In genomic region chr1:44947060-44947773, GRCh38 we compare ENCODE assay signal across 8 cellular contexts. TPM values are rescaled to one million over a fixed set of nuclear protein-coding genes. Genes with fewer than 3 reads are reported as not detected.
DNase-seq lines count a peak whose midpoint lies in the region; ATAC-seq, FAIRE-seq and TF ChIP-seq lines count a peak whose summit lies in the region.

No MANE protein-coding gene starts in this region.

- TF ChIP-seq POLR2A in HepG2 (IDR thresholded peaks at IDR 0.05; ENCODE audit: insufficient read depth in 1 of 2, low read depth in 2 of 2, low read length in 2 of 2) (no peak), vagina (IDR thresholded peaks at IDR 0.05) (no peak)

- CTCF ChIA-PET in activated CD4-positive, alpha-beta memory T cell treated with anti-CD3 and anti-CD28 coated beads for 36 hours (lab: Charles Lee), result interaction anchor here (0.8 kb wide), 2 partner anchors 10 to 22 kb away, joined by 3 read pairs; no protein-coding TSS in a partner anchor
- CTCF ChIA-PET in activated CD4-positive, alpha-beta memory T cell treated with anti-CD3 and anti-CD28 coated beads, Interleukin-2, amount 10 ng/mL, durations not matched to agents 7 days and 5 days (lab: Charles Lee), result no interaction called here
- CTCF ChIA-PET in HepG2 (lab: Yijun Ruan, JAX; ENCODE audit: low intra/inter-chr PET ratio, low total read pairs), result no interaction called here

- no peaks in the 10 kb centered on the region for H3K27me3 ChIP-seq in HepG2 (ENCODE audit: control insufficient read depth in 1 of 2, insufficient read depth in 2 of 2, low read length in 2 of 2)
- no peaks in the 10 kb centered on the region for H3K27me3 ChIP-seq in vagina

- H3K27me3 Mint-ChIP-seq in activated CD4-positive, alpha-beta memory T cell treated with anti-CD3 and anti-CD28 coated beads for 36 hours, result no peaks in the 10 kb centered on the region
- no peaks in the 10 kb centered on the region for H3K27me3 Mint-ChIP-seq in activated CD4-positive, alpha-beta memory T cell treated with anti-CD3 and anti-CD28 coated beads, Interleukin-2, amount 10 ng/mL, durations not matched to agents 7 days and 5 days

- POLR2A ChIA-PET in activated CD4-positive, alpha-beta memory T cell treated with anti-CD3 and anti-CD28 coated beads for 36 hours (lab: Charles Lee), result no interaction called here
- POLR2A ChIA-PET in activated CD4-positive, alpha-beta memory T cell treated with anti-CD3 and anti-CD28 coated beads, Interleukin-2, amount 10 ng/mL, durations not matched to agents 7 days and 5 days (lab: Charles Lee), result interaction anchor here (1.1 kb wide), 1 partner anchor 10 kb away, joined by 4 read pairs; no protein-coding TSS in a partner anchor
- POLR2A ChIA-PET in HepG2 (lab: Yijun Ruan, JAX), result interaction anchor here (0.6 to 1.6 kb wide), 6 partner anchors 10 to 739 kb away, joined by 3 to 4 read pairs (median 3); partner anchors contain the start of genes EIF2B3 and GPBP1L1

- H3K36me3 ChIP-seq in HepG2 (replicated peaks in 1 of 2; ENCODE audit: control insufficient read depth in 1 of 2, insufficient read depth in 2 of 2, low read length in 2 of 2) (no peaks in the 10 kb centered on the region), vagina (no peaks in the 10 kb centered on the region)

- H3K4me1 Mint-ChIP-seq in activated CD4-positive, alpha-beta memory T cell treated with anti-CD3 and anti-CD28 coated beads for 36 hours (ENCODE audit: low read depth), result peaks cover 18% of the 10 kb centered on the region
- H3K4me1 Mint-ChIP-seq in activated CD4-positive, alpha-beta memory T cell treated with anti-CD3 and anti-CD28 coated beads, Interleukin-2, amount 10 ng/mL, durations not matched to agents 7 days and 5 days, result peaks cover 13% of the 10 kb centered on the region

- peak; percentile 16 for DNase-seq in activated CD4-positive, alpha-beta memory T cell treated with anti-CD3 and anti-CD28 coated beads for 36 hours
- no peak for DNase-seq in activated CD4-positive, alpha-beta memory T cell treated with anti-CD3 and anti-CD28 coated beads, Interleukin-2, amount 10 ng/mL, durations not matched to agents 7 days and 5 days
- DNase-seq in astrocyte of the cerebellum (ENCODE audit: low read depth) (peak; percentile 79), HepG2 (ENCODE audit: low spot score) (no peak), vagina (ENCODE audit: extremely low spot score in 2 of 2) (no peak), COLO668 (lab: John Stamatoyannopoulos, UW; ENCODE audit: unreplicated experiment) (no peak)

- H3K4me3 Mint-ChIP-seq in activated CD4-positive, alpha-beta memory T cell treated with anti-CD3 and anti-CD28 coated beads for 36 hours, result no peak overlapping the region
- H3K4me3 Mint-ChIP-seq in activated CD4-positive, alpha-beta memory T cell treated with anti-CD3 and anti-CD28 coated beads, Interleukin-2, amount 10 ng/mL, durations not matched to agents 7 days and 5 days, result no peak overlapping the region

- peaks cover 3% of the 10 kb centered on the region for H3K36me3 Mint-ChIP-seq in activated CD4-positive, alpha-beta memory T cell treated with anti-CD3 and anti-CD28 coated beads for 36 hours
- H3K36me3 Mint-ChIP-seq in activated CD4-positive, alpha-beta memory T cell treated with anti-CD3 and anti-CD28 coated beads, Interleukin-2, amount 10 ng/mL, durations not matched to agents 7 days and 5 days (ENCODE audit: low read depth), result no peaks in the 10 kb centered on the region

- 53% methylated on average over 4 of the region's 4 CpGs for WGBS in HepG2 (ENCODE audit: low lambda C conversion rate)

- FAIRE-seq in HepG2 (lab: Jason Lieb, UNC), result peak; percentile 36

- no peak for TF ChIP-seq CTCF in astrocyte of the cerebellum (IDR thresholded peaks at IDR 0.05; ENCODE audit: low read depth, low read length, missing control alignments)
- TF ChIP-seq CTCF in HepG2 (CRISPR knock-in tag; IDR thresholded peaks at IDR 0.05), result no peak
- no peak for TF ChIP-seq CTCF in vagina (IDR thresholded peaks at IDR 0.05)

- H3K27ac Mint-ChIP-seq in activated CD4-positive, alpha-beta memory T cell treated with anti-CD3 and anti-CD28 coated beads for 36 hours, result peak overlapping the region; percentile 58
- no peak overlapping the region for H3K27ac Mint-ChIP-seq in activated CD4-positive, alpha-beta memory T cell treated with anti-CD3 and anti-CD28 coated beads, Interleukin-2, amount 10 ng/mL, durations not matched to agents 7 days and 5 days

- TF ChIP-seq EP300 in HepG2 (IDR thresholded peaks at IDR 0.05; ENCODE audit: low read depth in 2 of 2, low read length in 2 of 2) (no peak), HepG2 (CRISPR knock-in tag; IDR thresholded peaks at IDR 0.05; ENCODE audit: borderline replicate concordance) (no peak)

- no peaks in the 10 kb centered on the region for H3K79me2 ChIP-seq in HepG2 (ENCODE audit: insufficient read depth, low read length)

- no TSS peak for BruUV-seq in HepG2 (replicated peaks; lab: Mats Ljungman, UMichigan)

- no peak overlapping the region for H3K4me3 ChIP-seq in astrocyte of the cerebellum (ENCODE audit: low read depth, low read length)
- peak overlapping the region in 1 of 3 experiments; percentile 6; a peak in 1 of 6 replicates for H3K4me3 ChIP-seq in HepG2 (replicated peaks in 1 of 3; ENCODE audit: insufficient read depth in 1 of 3, low read depth in 2 of 3, low read length in 3 of 3)
- H3K4me3 ChIP-seq in vagina, result no peak overlapping the region

- H3K4me1 ChIP-seq in HepG2 (ENCODE audit: insufficient read depth, low read length) (peaks cover 71% of the 10 kb centered on the region), vagina (peaks cover 31% of the 10 kb centered on the region)

- H3K9ac ChIP-seq in HepG2 (ENCODE audit: insufficient read depth, low read depth, low read length), result 0 out of 2 replicates have a peak overlapping the region, but pooled peaks have one; percentile 32

- TF ChIP-seq RAD21 in HepG2 (CRISPR knock-in tag; IDR thresholded peaks at IDR 0.05), result no peak

- in situ Hi-C loops in astrocyte of the cerebellum (cut with HindIII; ENCODE audit: low sequenced_read_pairs) (no loop called here), HepG2 (cut with HindIII; ENCODE audit: extremely low pct_ligation_motif_present, low pct_unique_long_range_greater_than_20kb) (no loop called here)

- ATAC-seq in HepG2 (no peak), GM18868 (IDR thresholded peaks at IDR 0.05; ENCODE audit: unreplicated experiment) (no peak), GM21717 (IDR thresholded peaks at IDR 0.05; ENCODE audit: unreplicated experiment) (no peak)

- H3K27ac ChIP-seq in HepG2 (ENCODE audit: extremely low read length, insufficient read depth, low read length) (peak overlapping the region; percentile 85), vagina (peak overlapping the region; percentile 44)

- intact Hi-C loops in activated CD4-positive, alpha-beta memory T cell treated with anti-CD3 and anti-CD28 coated beads for 36 hours (cut with micrococcal nuclease), result no loop called here
- intact Hi-C loops in HepG2 (cut with micrococcal nuclease; ENCODE audit: unreplicated experiment), result no loop called here
- intact Hi-C loops in vagina (cut with DNase I), result no loop called here

- no peaks in the 10 kb centered on the region for H4K20me1 ChIP-seq in HepG2 (ENCODE audit: insufficient read depth, low read length)

- no peak overlapping the region for H2AFZ ChIP-seq in HepG2 (ENCODE audit: low read length)

- H3K9me3 Mint-ChIP-seq in activated CD4-positive, alpha-beta memory T cell treated with anti-CD3 and anti-CD28 coated beads for 36 hours, result no peaks in the 10 kb centered on the region
- H3K9me3 Mint-ChIP-seq in activated CD4-positive, alpha-beta memory T cell treated with anti-CD3 and anti-CD28 coated beads, Interleukin-2, amount 10 ng/mL, durations not matched to agents 7 days and 5 days, result no peaks in the 10 kb centered on the region

- H3K4me2 ChIP-seq in HepG2 (ENCODE audit: low read depth, low read length), result peak overlapping the region; percentile 63

- H3K9me3 ChIP-seq in HepG2 (ENCODE audit: low read length) (no peaks in the 10 kb centered on the region), vagina (no peaks in the 10 kb centered on the region)

TF ChIP-seq in HepG2, 621 proteins besides CTCF, POLR2A, EP300 and RAD21 (continues in another document):
- no peak for TF ChIP-seq ZNF724P (CRISPR knock-in tag; IDR thresholded peaks at IDR 0.05; ENCODE audit: borderline replicate concordance)

RNA-seq across cellular contexts. Expression of gene EIF2B3, which starts 39.2 kb away (rescaled TPM):
- total RNA-seq in activated CD4-positive, alpha-beta memory T cell treated with anti-CD3 and anti-CD28 coated beads for 36 hours, result 10 to 100 TPM; 41.9 to 44.8 TPM
- 10 to 100 TPM; 18.2 to 18.5 TPM for total RNA-seq in activated CD4-positive, alpha-beta memory T cell treated with anti-CD3 and anti-CD28 coated beads, Interleukin-2, amount 10 ng/mL, durations not matched to agents 7 days and 5 days
- 41.0 and 62.6 TPM in 2 replicates for total RNA-seq in HepG2 (2016; rRNA removed; fragmentation: Illumina TruSeq; extraction: Trizol)
- 9.5 and 10.1 TPM in 2 replicates for total RNA-seq in HepG2 (2016; cell fraction: cytosol; rRNA removed; fragmentation: Illumina TruSeq; extraction: Trizol; ENCODE audit: low read depth)
- 39.3 and 67.7 TPM in 2 replicates for total RNA-seq in HepG2 (2016; cell fraction: insoluble cytoplasmic fraction; rRNA removed; fragmentation: Illumina TruSeq; extraction: Trizol)
- 13.5 and 13.7 TPM in 2 replicates for total RNA-seq in HepG2 (2016; cell fraction: membrane; rRNA removed; fragmentation: Illumina TruSeq; extraction: Trizol)
- total RNA-seq in HepG2 (2016; cell fraction: nucleus; rRNA removed; fragmentation: Illumina TruSeq; extraction: Trizol), result 24.8 and 30.1 TPM in 2 replicates
- polyA plus RNA-seq in HepG2 (2011; rRNA removed), result 17.1 and 20.1 TPM in 2 replicates
- polyA plus RNA-seq in HepG2 (2011; cell fraction: cytosol; rRNA removed), result 14.3 and 17.4 TPM in 2 replicates
- 4.6 and 6.5 TPM in 2 replicates for polyA plus RNA-seq in HepG2 (2011; cell fraction: nucleus; rRNA removed)
- 18.6 and 21.6 TPM in 2 replicates for polyA plus RNA-seq in HepG2 (2012)
- polyA plus RNA-seq in HepG2 (2016; cell fraction: cytosol; fragmentation: Illumina TruSeq; extraction: Trizol; ENCODE audit: low read depth), result 5.6 and 5.8 TPM in 2 replicates
- 51.1 and 52.1 TPM in 2 replicates for polyA plus RNA-seq in HepG2 (2016; cell fraction: insoluble cytoplasmic fraction; fragmentation: Illumina TruSeq; extraction: Trizol; ENCODE audit: low read depth)
- polyA plus RNA-seq in HepG2 (2016; cell fraction: membrane; fragmentation: Illumina TruSeq; extraction: Trizol; ENCODE audit: low read depth), result 6.7 and 6.9 TPM in 2 replicates
- polyA plus RNA-seq in HepG2 (2016; cell fraction: nucleus; fragmentation: Illumina TruSeq; extraction: Trizol; ENCODE audit: insufficient read depth, low read depth), result 14.3 and 17.5 TPM in 2 replicates
- polyA minus RNA-seq in HepG2 (2011; rRNA and poly(A)+ RNA removed; ENCODE audit: low replicate concordance), result 12.9 and 18.9 TPM in 2 replicates
- polyA minus RNA-seq in HepG2 (2011; cell fraction: cytosol; rRNA and poly(A)+ RNA removed), result 8.2 and 12.9 TPM in 2 replicates
- 24.9 and 35.5 TPM in 2 replicates for polyA minus RNA-seq in HepG2 (2011; cell fraction: nucleus; rRNA and poly(A)+ RNA removed)
- 25.0 TPM for total RNA-seq in vagina

Comparison
In these comparisons a context has a peak if more than half of its experiments do, and no peak if none do; other contexts are left out.
1. DNase-seq: peak in activated CD4-positive, alpha-beta memory T cell treated with anti-CD3 and anti-CD28 coated beads for 36 hours (single experiment) and astrocyte of the cerebellum (single experiment); none in activated CD4-positive, alpha-beta memory T cell treated with anti-CD3 and anti-CD28 coated beads, Interleukin-2, amount 10 ng/mL, durations not matched to agents 7 days and 5 days (single experiment), HepG2 (single experiment), vagina (0 of 2) and COLO668 (single experiment).